In the genomic region with DNA sequence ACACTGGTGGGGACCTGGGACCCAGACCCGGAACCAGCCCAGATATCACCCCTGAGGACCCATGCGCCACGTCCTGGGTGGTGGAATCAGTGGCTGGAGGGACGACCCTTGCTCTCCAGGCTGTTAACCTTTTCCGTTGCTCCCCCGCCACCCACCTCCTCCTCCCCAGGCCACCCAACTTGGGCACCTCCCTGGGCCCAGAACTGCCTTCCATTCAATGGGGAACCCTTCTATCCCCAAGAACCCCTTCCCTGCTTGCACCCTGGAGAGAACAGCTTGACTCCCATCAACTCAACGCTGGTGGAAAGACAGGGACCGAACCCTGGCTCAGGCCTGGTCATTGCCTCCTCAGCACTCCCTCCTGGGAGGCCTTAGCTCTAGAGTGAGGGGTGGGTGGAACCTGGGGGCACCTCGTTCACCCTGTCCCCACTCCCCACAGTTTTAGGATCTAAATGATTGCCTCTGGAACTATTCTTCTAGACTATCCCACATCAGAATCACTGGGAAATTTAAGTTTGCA, we compare ENCODE assay signal across 10 cellular contexts. TPM values are rescaled to one million over a fixed set of nuclear protein-coding genes. Genes with fewer than 3 reads are reported as not detected.
DNase-seq lines count a peak whose midpoint lies in the region; ATAC-seq, FAIRE-seq and TF ChIP-seq lines count a peak whose summit lies in the region.
"Had no signal": no experiment of that assay in that cellular context is flagged by ENCODE, and none has a peak within 500 bp of the region (broad histone marks: within the 10 kb centered on the region; RNA-seq: fewer than 3 reads in every experiment).

No MANE protein-coding gene starts in this region.

- H3K27me3 ChIP-seq in mucosa of rectum (ENCODE audit: control insufficient read depth in 2 of 2, insufficient read depth in 2 of 2, low read length in 2 of 2): no peaks in the 10 kb centered on the region

- CTCF ChIA-PET in MCF 10A (lab: Yijun Ruan, JAX): interaction anchor here (0.5 to 3.3 kb wide), 16 partner anchors 13 to 736 kb away, joined by 3 to 48 read pairs (median 5); no protein-coding TSS in a partner anchor

- H3K9ac ChIP-seq in mucosa of rectum (ENCODE audit: low read depth in 1 of 2, low read length in 2 of 2): peak overlapping the region; percentile 83 to 87

- H3K36me3 Mint-ChIP-seq in stimulated activated naive CD8-positive, alpha-beta T cell treated with anti-CD3 and anti-CD28 coated beads, Interleukin-15, Interleukin-2, amounts not matched to agents 100 ng/mL and 50 ng/mL, for 24 hours (ENCODE audit: low read depth): peaks cover 9% of the 10 kb centered on the region
- H3K36me3 Mint-ChIP-seq in MCF 10A (ENCODE audit: insufficient read depth, unreplicated experiment): no peaks in the 10 kb centered on the region

- no peak for DNase-seq in stimulated activated naive CD8-positive, alpha-beta T cell treated with anti-CD3 and anti-CD28 coated beads, Interleukin-15, Interleukin-2, amounts not matched to agents 100 U/mL and 50 U/mL, for 24 hours
- DNase-seq in MCF 10A (ENCODE audit: unreplicated experiment) (no peak), urothelium cell line (ENCODE audit: low spot score) (no peak)

- no peaks in the 10 kb centered on the region for H3K9me3 ChIP-seq in mucosa of rectum (ENCODE audit: control insufficient read depth in 2 of 2, low read length in 2 of 2)

- peak overlapping the region; percentile 81 for H3K4me3 Mint-ChIP-seq in stimulated activated naive CD8-positive, alpha-beta T cell treated with anti-CD3 and anti-CD28 coated beads, Interleukin-15, Interleukin-2, amounts not matched to agents 100 ng/mL and 50 ng/mL, for 24 hours
- peak overlapping the region; percentile 78 for H3K4me3 Mint-ChIP-seq in MCF 10A (ENCODE audit: unreplicated experiment)

- peaks cover 57% of the 10 kb centered on the region for H3K4me1 Mint-ChIP-seq in stimulated activated naive CD8-positive, alpha-beta T cell treated with anti-CD3 and anti-CD28 coated beads, Interleukin-15, Interleukin-2, amounts not matched to agents 100 ng/mL and 50 ng/mL, for 24 hours (ENCODE audit: low read depth)
- H3K4me1 Mint-ChIP-seq in MCF 10A (ENCODE audit: insufficient read depth, unreplicated experiment): no peaks in the 10 kb centered on the region

- peak overlapping the region; percentile 90 for H3K27ac Mint-ChIP-seq in stimulated activated naive CD8-positive, alpha-beta T cell treated with anti-CD3 and anti-CD28 coated beads, Interleukin-15, Interleukin-2, amounts not matched to agents 100 ng/mL and 50 ng/mL, for 24 hours
- peak overlapping the region; percentile 74 for H3K27ac Mint-ChIP-seq in MCF 10A (ENCODE audit: low read depth, unreplicated experiment)

- H3K4me3 ChIP-seq in mucosa of rectum (ENCODE audit: low read length in 2 of 2): peak overlapping the region; percentile 75 to 86

- peaks cover 14 to 36% of the 10 kb centered on the region in 2 donors for H3K4me1 ChIP-seq in mucosa of rectum (ENCODE audit: control insufficient read depth in 2 of 2, insufficient read depth in 2 of 2, low read length in 2 of 2)

- no peaks in the 10 kb centered on the region for H3K36me3 ChIP-seq in mucosa of rectum (ENCODE audit: control insufficient read depth in 2 of 2, insufficient read depth in 2 of 2, low read length in 2 of 2)

- H3K27me3 Mint-ChIP-seq in stimulated activated naive CD8-positive, alpha-beta T cell treated with anti-CD3 and anti-CD28 coated beads, Interleukin-15, Interleukin-2, amounts not matched to agents 100 ng/mL and 50 ng/mL, for 24 hours: no peaks in the 10 kb centered on the region
- H3K27me3 Mint-ChIP-seq in MCF 10A (ENCODE audit: insufficient read depth, unreplicated experiment): no peaks in the 10 kb centered on the region

- FAIRE-seq in urothelium cell line (lab: Jason Lieb, UNC): no peak

- POLR2A ChIA-PET in MCF 10A (lab: Yijun Ruan, JAX): interaction anchor here (0.6 to 3.1 kb wide), 10 partner anchors 9 to 91 kb away, joined by 3 to 47 read pairs (median 4); a partner anchor contains a TSS

- no peak for ATAC-seq in stimulated activated naive CD8-positive, alpha-beta T cell treated with anti-CD3 and anti-CD28 coated beads, Interleukin-15, Interleukin-2, amounts not matched to agents 100 U/mL and 50 U/mL, for 24 hours
- ATAC-seq in GM18870 (IDR thresholded peaks at IDR 0.05; ENCODE audit: unreplicated experiment) (no peak), GM18861 (IDR thresholded peaks at IDR 0.05; ENCODE audit: unreplicated experiment) (no peak), GM18517 (IDR thresholded peaks at IDR 0.05; ENCODE audit: unreplicated experiment) (no peak)

- no TSS peak for BruUV-seq in MCF 10A (replicated peaks; lab: Mats Ljungman, UMichigan)

- no peak for TF ChIP-seq CTCF in MCF 10A (IDR thresholded peaks at IDR 0.05; ENCODE audit: unreplicated experiment)

- no peaks in the 10 kb centered on the region for H3K9me3 Mint-ChIP-seq in stimulated activated naive CD8-positive, alpha-beta T cell treated with anti-CD3 and anti-CD28 coated beads, Interleukin-15, Interleukin-2, amounts not matched to agents 100 ng/mL and 50 ng/mL, for 24 hours
- no peaks in the 10 kb centered on the region for H3K9me3 Mint-ChIP-seq in MCF 10A (ENCODE audit: unreplicated experiment)

- intact Hi-C loops in MCF 10A (cut with micrococcal nuclease): loop anchor here (1.0 to 5.0 kb wide), 3 partner anchors 65 to 108 kb away; no protein-coding TSS in a partner anchor

- peak overlapping the region; percentile 83 to 93 for H3K27ac ChIP-seq in mucosa of rectum (ENCODE audit: low read depth in 2 of 2, low read length in 2 of 2)

RNA-seq across cellular contexts. Expression of a gene that starts 5.7 kb away (rescaled TPM):
- total RNA-seq in MCF 10A (2022): 24.0 and 29.8 TPM in 2 replicates
- total RNA-seq: SK-MEL-5 had no signal

RNA-seq across cellular contexts. Expression of a gene that starts 13.4 kb away (rescaled TPM):
- total RNA-seq in MCF 10A (2022): 0.26 and 0.64 TPM in 2 replicates

RNA-seq across cellular contexts. Expression of a gene that starts 23.0 kb away (rescaled TPM):
- 0.23 and 0.39 TPM in 2 replicates for total RNA-seq in MCF 10A (2022)
- total RNA-seq: pulmonary artery endothelial cell had no signal

RNA-seq across cellular contexts. Expression of a gene that starts 35.9 kb away (rescaled TPM):
- total RNA-seq in MCF 10A (2022): 36.8 and 53.1 TPM in 2 replicates

RNA-seq across cellular contexts. Expression of a gene that starts 36.0 kb away (rescaled TPM):
- total RNA-seq in MCF 10A (2022): 13.6 and 20.4 TPM in 2 replicates
